Comparison of ENCODE assay signal across 1 cellular context in the genomic region with DNA sequence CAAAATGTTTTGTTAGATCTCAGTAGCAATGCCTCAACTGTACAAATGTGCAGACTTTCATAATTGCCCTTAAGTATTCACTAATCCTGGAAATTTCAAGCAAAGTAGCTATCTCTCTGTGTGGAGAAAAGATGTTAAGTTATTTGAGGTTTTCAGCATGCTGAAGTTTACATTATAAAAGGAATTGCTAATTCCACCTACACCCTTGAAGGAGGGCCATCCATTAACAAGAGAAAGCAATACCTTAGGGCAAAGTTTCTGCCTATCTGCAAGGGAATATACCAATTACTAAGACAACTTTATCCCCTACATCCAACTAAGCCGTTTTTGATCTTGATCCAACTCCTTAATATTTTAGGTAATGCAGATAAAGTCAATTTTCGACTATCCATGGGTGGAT.
TF ChIP-seq lines count a peak whose summit lies in the region.

No MANE protein-coding gene starts in this region.

TF ChIP-seq in WTC11, 78 proteins besides CTCF, POLR2A, EP300 and RAD21 (continued from another document):
- TF ChIP-seq ARID4B (CRISPR knock-in tag; IDR thresholded peaks at IDR 0.05; ENCODE audit: borderline replicate concordance) (no peak), ERG (CRISPR knock-in tag; IDR thresholded peaks at IDR 0.05) (no peak), NFE2L1 (CRISPR knock-in tag; IDR thresholded peaks at IDR 0.05) (no peak), USF1 (CRISPR knock-in tag; IDR thresholded peaks at IDR 0.05) (no peak)
